2 cellular contexts compared by ENCODE assay signal in the genomic region with DNA sequence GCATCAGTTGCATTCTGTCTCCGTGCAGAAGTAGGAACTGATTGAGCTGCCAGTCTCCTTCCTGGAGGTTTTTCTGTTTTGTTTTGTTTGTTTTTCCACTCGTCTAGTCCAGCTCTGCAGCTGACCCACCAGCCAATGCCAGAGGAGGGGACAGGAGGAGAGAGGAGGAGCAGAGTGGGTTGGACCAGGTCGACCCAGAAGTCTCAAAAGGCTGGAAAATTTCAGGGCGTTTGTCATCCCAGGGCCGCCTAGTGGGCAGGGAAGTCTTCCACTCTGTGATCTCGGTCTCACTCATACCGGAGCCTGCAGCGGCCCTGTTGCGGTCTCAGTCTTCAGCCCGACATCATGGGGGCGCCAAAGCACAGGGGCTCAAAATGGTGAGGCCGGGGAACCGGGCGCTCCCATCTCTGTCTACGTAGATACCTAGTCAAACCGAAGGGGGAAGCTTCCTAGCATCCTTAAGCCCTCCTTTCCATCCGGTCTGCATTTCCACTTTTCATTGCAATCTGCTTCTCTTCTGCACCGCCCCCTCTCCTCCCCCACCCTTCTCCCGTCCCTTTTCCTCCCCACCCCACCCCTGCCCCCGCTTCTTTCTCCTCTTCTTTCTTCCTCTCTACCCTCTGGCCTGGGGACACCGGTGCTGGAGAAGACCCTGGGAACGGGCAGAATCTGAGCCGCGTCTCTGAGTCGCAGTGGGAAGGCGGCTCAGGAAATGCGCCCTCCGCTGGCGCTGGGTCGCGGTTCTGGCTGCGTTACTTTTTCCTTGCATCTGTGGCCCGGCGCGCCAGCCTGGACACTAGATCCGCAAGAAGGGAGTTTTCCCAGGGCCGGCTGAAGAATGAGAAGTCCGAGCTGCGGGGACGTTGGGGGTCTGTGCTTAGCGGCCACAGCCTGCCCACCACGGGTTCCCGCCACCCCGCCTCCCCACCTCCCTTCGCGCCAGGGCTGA.
TF ChIP-seq lines count a peak whose summit lies in the region.

No MANE protein-coding gene starts in this region.

TF ChIP-seq in A549, 52 proteins besides CTCF, POLR2A, EP300 and RAD21:
- TF ChIP-seq FOXS1 (CRISPR knock-in tag; IDR thresholded peaks at IDR 0.05): no peak
- no peak for TF ChIP-seq ZNF302 (CRISPR knock-in tag; IDR thresholded peaks at IDR 0.05)
- no peak for TF ChIP-seq CBX2 (IDR thresholded peaks at IDR 0.05; ENCODE audit: borderline replicate concordance, low read depth)
- TF ChIP-seq RNF2 (IDR thresholded peaks at IDR 0.05; ENCODE audit: borderline replicate concordance, low read depth): no peak
- TF ChIP-seq SMC3 (IDR thresholded peaks at IDR 0.05): peak; percentile 65; the same call in 2 of the 3 replicates
- TF ChIP-seq MAX (IDR thresholded peaks at IDR 0.05): peak; percentile 58

TF ChIP-seq in H1, 55 proteins besides CTCF, POLR2A, EP300 and RAD21:
- 0 out of 2 replicates have a peak, but pooled peaks have one; percentile 12 for TF ChIP-seq YY1 (IDR thresholded peaks at IDR 0.05; ENCODE audit: low read depth, low read length)
- TF ChIP-seq RNF2 (IDR thresholded peaks at IDR 0.05; ENCODE audit: borderline replicate concordance, low read depth, low read length, missing control alignments, poor library complexity, severe bottlenecking): peak; percentile 54
- TF ChIP-seq SP1 (IDR thresholded peaks at IDR 0.05; ENCODE audit: low read depth, low read length): 0 out of 2 replicates have a peak, but pooled peaks have one; percentile 7
- TF ChIP-seq EGR1 (IDR thresholded peaks at IDR 0.05; ENCODE audit: borderline replicate concordance, low read depth, low read length): no peak
- no peak for TF ChIP-seq GTF2F1 (IDR thresholded peaks at IDR 0.05; ENCODE audit: borderline replicate concordance, low read depth, low read length)
